1 cellular context compared by ENCODE assay signal in genomic region chr4:2069161-2069971, GRCh38.
TF ChIP-seq lines count a peak whose summit lies in the region.

No MANE protein-coding gene starts in this region.

TF ChIP-seq in GM23338, 12 proteins besides CTCF, POLR2A, EP300 and RAD21:
- TF ChIP-seq ZNF462 (CRISPR knock-in tag; IDR thresholded peaks at IDR 0.05) (no peak), NANOG (IDR thresholded peaks at IDR 0.05; ENCODE audit: borderline replicate concordance) (no peak), CREB1 (CRISPR knock-in tag; IDR thresholded peaks at IDR 0.05; ENCODE audit: low read depth) (no peak), POLR2AphosphoS5 (IDR thresholded peaks at IDR 0.05; ENCODE audit: low read depth) (no peak), EZH2phosphoT487 (IDR thresholded peaks at IDR 0.05; ENCODE audit: unreplicated experiment) (no peak), STAT1 (IDR thresholded peaks at IDR 0.05; ENCODE audit: unreplicated experiment) (no peak)
